In genomic region chr11:69533296-69534165, GRCh38 we compare ENCODE assay signal across 23 cellular contexts. TPM values are rescaled to one million over a fixed set of nuclear protein-coding genes. Genes with fewer than 3 reads are reported as not detected.
"Had no signal": no experiment of that assay in that cellular context is flagged by ENCODE, and none has a peak within 500 bp of the region (broad histone marks: within the 10 kb centered on the region; RNA-seq: fewer than 3 reads in every experiment).

No MANE protein-coding gene starts in this region.

- H3K27ac ChIP-seq: colonic mucosa, esophagus squamous epithelium, skin epidermis, transverse colon had no signal

- H3K4me1 ChIP-seq: colonic mucosa, transverse colon had no signal

- FAIRE-seq: endothelial cell of umbilical vein had no signal

- DNase-seq: activated CD4-positive, alpha-beta T cell treated with anti-CD3 and anti-CD28 coated beads for 4 hours; activated CD8-positive, alpha-beta memory T cell treated with anti-CD3 and anti-CD28 coated beads, Interleukin-2, amount 50 U/mL, for 4 hours; activated CD8-positive, alpha-beta T cell treated with anti-CD3 and anti-CD28 coated beads, Interleukin-2, amount 10 ng/mL, durations not matched to agents 7 days and 5 days; activated T-cell treated with anti-CD3 and anti-CD28 coated beads, Interleukin-2, amount 50 U/mL, for 48 hours; caudate nucleus; colonic mucosa; esophagus squamous epithelium; hippocampal formation; left ventricle myocardium superior; mesendoderm; nephron progenitor cell; stimulated activated CD4-positive, alpha-beta T cell treated with anti-CD3 and anti-CD28 coated beads, Interleukin-4, amount 100 ng/mL, for 24 hours; stimulated activated naive CD4-positive, alpha-beta T cell; T-helper 17 cell; transverse colon had no signal

- H3K4me3 ChIP-seq: colonic mucosa, esophagus squamous epithelium, skin epidermis, transverse colon had no signal

- ATAC-seq: activated CD8-positive, alpha-beta T cell treated with anti-CD3 and anti-CD28 coated beads, Interleukin-2, amount 10 ng/mL, durations not matched to agents 7 days and 5 days; activated naive CD4-positive, alpha-beta T cell treated with anti-CD3 and anti-CD28 coated beads, Interleukin-2, amount 50 U/mL, for 72 hours; T-helper 17 cell had no signal

- H3K36me3 ChIP-seq: colonic mucosa, esophagus squamous epithelium, transverse colon had no signal

- H3K27me3 ChIP-seq: colonic mucosa, transverse colon had no signal

- H3K9me3 ChIP-seq: colonic mucosa, esophagus squamous epithelium, transverse colon had no signal

RNA-seq across cellular contexts. Expression of gene LINC01488, which starts 52.1 kb away (rescaled TPM):
- total RNA-seq: activated CD8-positive, alpha-beta T cell treated with anti-CD3 and anti-CD28 coated beads, Interleukin-2, amount 10 ng/mL, durations not matched to agents 7 days and 5 days; activated naive CD4-positive, alpha-beta T cell treated with anti-CD3 and anti-CD28 coated beads, Interleukin-2, amount 50 U/mL, for 72 hours; colonic mucosa; endothelial cell of umbilical vein; esophagus squamous epithelium; fibroblast of villous mesenchyme; glomerular endothelial cell; kidney epithelial cell; left ventricle myocardium superior; osteocyte; renal cortical epithelial cell; T-helper 17 cell; transverse colon had no signal
- polyA plus RNA-seq: endothelial cell of umbilical vein had no signal
